39 cellular contexts compared by ENCODE assay signal in genomic region chr3:22765679-22766078, GRCh38.
"Had no signal": no experiment of that assay in that cellular context is flagged by ENCODE, and none has a peak within 500 bp of the region (broad histone marks: within the 10 kb centered on the region; RNA-seq: fewer than 3 reads in every experiment).

No MANE protein-coding gene starts in this region.

- ATAC-seq: activated naive CD4-positive, alpha-beta T cell treated with anti-CD3 and anti-CD28 coated beads, Interleukin-2, amount 50 U/mL, for 72 hours; activated naive CD8-positive, alpha-beta T cell treated with anti-CD3 and anti-CD28 coated beads, Interleukin-2, amount 50 U/mL, for 24 hours; activated T-cell treated with anti-CD3 and anti-CD28 coated beads, Interleukin-2, amount 50 U/mL, for 4 hours; activated T-cell treated with anti-CD3 and anti-CD28 coated beads, Interleukin-2, amount 50 U/mL, for 72 hours; activated T-helper 17 cell treated with anti-CD3 and anti-CD28 coated beads, Interleukin-2, amount 50 U/mL, for 72 hours; body of pancreas had no signal

- H3K9me3 Mint-ChIP-seq: activated T-helper 2 cell treated with anti-CD3 and anti-CD28 coated beads, Interferon-gamma antibody, Interleukin-2, Interleukin-4, amounts not matched to agents 10 μg/mL and 5 μg/mL and 100 μg/mL, durations not matched to agents 14 hours and 24 hours and 36 hours had no signal

- H3K4me3 Mint-ChIP-seq: activated naive CD4-positive, alpha-beta T cell treated with anti-CD3 and anti-CD28 coated beads for 36 hours; activated naive CD4-positive, alpha-beta T cell treated with anti-CD3 and anti-CD28 coated beads, Interleukin-2, amount 10 ng/mL, durations not matched to agents 7 days and 5 days; activated naive CD4-positive, alpha-beta T cell treated with anti-CD3 and anti-CD28 coated beads, Interleukin-2, amount 50 U/mL, for 24 hours; activated naive CD8-positive, alpha-beta T cell; activated naive CD8-positive, alpha-beta T cell treated with anti-CD3 and anti-CD28 coated beads for 36 hours; activated naive CD8-positive, alpha-beta T cell treated with anti-CD3 and anti-CD28 coated beads, Interleukin-2, amount 10 ng/mL, durations not matched to agents 7 days and 5 days; activated naive CD8-positive, alpha-beta T cell treated with anti-CD3 and anti-CD28 coated beads, Interleukin-2, amount 50 U/mL, for 24 hours; activated T-cell treated with anti-CD3 and anti-CD28 coated beads, Interleukin-2, amount 50 U/mL, for 24 hours; activated T-cell treated with anti-CD3 and anti-CD28 coated beads, Interleukin-2, amount 50 U/mL, for 4 hours; activated T-cell treated with anti-CD3 and anti-CD28 coated beads, Interleukin-2, amount 50 U/mL, for 72 hours; activated T-helper 1 cell treated with anti-CD3 and anti-CD28 coated beads, Interleukin-12 subunit alpha, Interleukin-12 subunit beta, Interleukin-2, Interleukin-4 antibody, amounts not matched to agents 30 ng/mL and 10 ng/mL and 1 ng/mL, durations not matched to agents 14 hours and 24 hours and 36 hours; activated T-helper 17 cell treated with anti-CD3 and anti-CD28 coated beads, Interleukin-2, amount 50 U/mL, for 72 hours; brain; central memory CD8-positive, alpha-beta T cell had no signal

- H3K27ac Mint-ChIP-seq: activated naive CD4-positive, alpha-beta T cell treated with anti-CD3 and anti-CD28 coated beads for 36 hours; activated naive CD4-positive, alpha-beta T cell treated with anti-CD3 and anti-CD28 coated beads, Interleukin-2, amount 10 ng/mL, durations not matched to agents 7 days and 5 days; activated naive CD4-positive, alpha-beta T cell treated with anti-CD3 and anti-CD28 coated beads, Interleukin-2, amount 50 U/mL, for 24 hours; activated naive CD4-positive, alpha-beta T cell treated with anti-CD3 and anti-CD28 coated beads, Interleukin-2, amount 50 U/mL, for 72 hours; activated naive CD8-positive, alpha-beta T cell; activated naive CD8-positive, alpha-beta T cell treated with anti-CD3 and anti-CD28 coated beads for 36 hours; activated naive CD8-positive, alpha-beta T cell treated with anti-CD3 and anti-CD28 coated beads, Interleukin-2, amount 10 ng/mL, durations not matched to agents 7 days and 5 days; activated naive CD8-positive, alpha-beta T cell treated with anti-CD3 and anti-CD28 coated beads, Interleukin-2, amount 50 U/mL, for 24 hours; activated T-cell treated with anti-CD3 and anti-CD28 coated beads, Interleukin-2, amount 50 U/mL, for 24 hours; activated T-cell treated with anti-CD3 and anti-CD28 coated beads, Interleukin-2, amount 50 U/mL, for 72 hours; activated T-helper 1 cell treated with anti-CD3 and anti-CD28 coated beads, Interleukin-12 subunit alpha, Interleukin-12 subunit beta, Interleukin-2, Interleukin-4 antibody, amounts not matched to agents 30 ng/mL and 10 ng/mL and 1 ng/mL, durations not matched to agents 14 hours and 24 hours and 36 hours; activated T-helper 17 cell treated with anti-CD3 and anti-CD28 coated beads, Interleukin-2, amount 50 U/mL, for 72 hours; activated T-helper 2 cell treated with anti-CD3 and anti-CD28 coated beads, Interferon-gamma antibody, Interleukin-2, Interleukin-4, amounts not matched to agents 10 μg/mL and 5 μg/mL and 100 μg/mL, durations not matched to agents 14 hours and 24 hours and 36 hours; brain had no signal

- DNase-seq: activated effector memory CD4-positive, alpha-beta T cell treated with anti-CD3 and anti-CD28 coated beads, Interleukin-2, amount 50 U/mL, for 16 hours; activated effector memory CD4-positive, alpha-beta T cell treated with Interleukin-2 at 50 U/mL for 16 hours; activated gamma-delta T cell; activated gamma-delta T cell treated with Interleukin-2 at 50 U/mL for 16 hours; activated naive CD4-positive, alpha-beta T cell; activated naive CD4-positive, alpha-beta T cell treated with anti-CD3 and anti-CD28 coated beads for 36 hours; activated naive CD4-positive, alpha-beta T cell treated with anti-CD3 and anti-CD28 coated beads, Interleukin-2, amount 10 ng/mL, durations not matched to agents 7 days and 5 days; activated naive CD4-positive, alpha-beta T cell treated with anti-CD3 and anti-CD28 coated beads, Interleukin-2, amount 50 U/mL, for 16 hours; activated naive CD4-positive, alpha-beta T cell treated with Interleukin-2 at 50 U/mL for 16 hours; activated naive CD8-positive, alpha-beta T cell treated with anti-CD3 and anti-CD28 coated beads for 36 hours; activated naive CD8-positive, alpha-beta T cell treated with anti-CD3 and anti-CD28 coated beads, Interleukin-2, amount 10 ng/mL, durations not matched to agents 7 days and 5 days; activated naive CD8-positive, alpha-beta T cell treated with anti-CD3 and anti-CD28 coated beads, Interleukin-2, amount 50 U/mL, for 24 hours; activated T-cell treated with anti-CD3 and anti-CD28 coated beads, Interleukin-2, amount 50 U/mL, for 24 hours; activated T-cell treated with anti-CD3 and anti-CD28 coated beads, Interleukin-2, amount 50 U/mL, for 4 hours; activated T-cell treated with anti-CD3 and anti-CD28 coated beads, Interleukin-2, amount 50 U/mL, for 48 hours; activated T-cell treated with anti-CD3 and anti-CD28 coated beads, Interleukin-2, amount 50 U/mL, for 72 hours; adrenal gland; amniotic stem cell; amygdala; anterior cingulate cortex; aorta; body of pancreas; brain microvascular endothelial cell; caudate nucleus; central memory CD4-positive, alpha-beta T cell; cerebellar nuclear complex had no signal

- H3K27ac ChIP-seq: adrenal gland, ascending aorta, body of pancreas, brain microvascular endothelial cell, breast epithelium, cardiac muscle cell had no signal

- H3K36me3 Mint-ChIP-seq: activated naive CD4-positive, alpha-beta T cell treated with anti-CD3 and anti-CD28 coated beads, Interleukin-2, amount 10 ng/mL, durations not matched to agents 7 days and 5 days; activated naive CD4-positive, alpha-beta T cell treated with anti-CD3 and anti-CD28 coated beads, Interleukin-2, amount 50 U/mL, for 24 hours; activated naive CD4-positive, alpha-beta T cell treated with anti-CD3 and anti-CD28 coated beads, Interleukin-2, amount 50 U/mL, for 72 hours; activated naive CD8-positive, alpha-beta T cell; activated naive CD8-positive, alpha-beta T cell treated with anti-CD3 and anti-CD28 coated beads for 36 hours; activated naive CD8-positive, alpha-beta T cell treated with anti-CD3 and anti-CD28 coated beads, Interleukin-2, amount 10 ng/mL, durations not matched to agents 7 days and 5 days; brain had no signal

- H3K4me1 ChIP-seq: adrenal gland, ascending aorta, body of pancreas, breast epithelium had no signal

- FAIRE-seq: astrocyte, bronchial epithelial cell had no signal

- H3K36me3 ChIP-seq: adrenal gland, ascending aorta, brain microvascular endothelial cell, breast epithelium, cardiac muscle cell had no signal

- H3K4me1 Mint-ChIP-seq: activated naive CD4-positive, alpha-beta T cell treated with anti-CD3 and anti-CD28 coated beads, Interleukin-2, amount 10 ng/mL, durations not matched to agents 7 days and 5 days; activated naive CD4-positive, alpha-beta T cell treated with anti-CD3 and anti-CD28 coated beads, Interleukin-2, amount 50 U/mL, for 24 hours; activated naive CD8-positive, alpha-beta T cell treated with anti-CD3 and anti-CD28 coated beads for 36 hours; activated naive CD8-positive, alpha-beta T cell treated with anti-CD3 and anti-CD28 coated beads, Interleukin-2, amount 10 ng/mL, durations not matched to agents 7 days and 5 days; activated naive CD8-positive, alpha-beta T cell treated with anti-CD3 and anti-CD28 coated beads, Interleukin-2, amount 50 U/mL, for 24 hours; activated T-helper 17 cell treated with anti-CD3 and anti-CD28 coated beads, Interleukin-2, amount 50 U/mL, for 72 hours; brain; central memory CD8-positive, alpha-beta T cell had no signal

- H3K27me3 ChIP-seq: adrenal gland, ascending aorta, body of pancreas, brain microvascular endothelial cell, breast epithelium had no signal

- H3K4me3 ChIP-seq: adrenal gland, ascending aorta, body of pancreas, breast epithelium, cardiac muscle cell had no signal

- H3K9me3 ChIP-seq: adrenal gland, ascending aorta, body of pancreas, breast epithelium had no signal

- H3K27me3 Mint-ChIP-seq: activated naive CD4-positive, alpha-beta T cell treated with anti-CD3 and anti-CD28 coated beads, Interleukin-2, amount 10 ng/mL, durations not matched to agents 7 days and 5 days; activated naive CD4-positive, alpha-beta T cell treated with anti-CD3 and anti-CD28 coated beads, Interleukin-2, amount 50 U/mL, for 24 hours; activated naive CD8-positive, alpha-beta T cell; activated naive CD8-positive, alpha-beta T cell treated with anti-CD3 and anti-CD28 coated beads, Interleukin-2, amount 10 ng/mL, durations not matched to agents 7 days and 5 days; activated naive CD8-positive, alpha-beta T cell treated with anti-CD3 and anti-CD28 coated beads, Interleukin-2, amount 50 U/mL, for 24 hours; activated T-cell treated with anti-CD3 and anti-CD28 coated beads, Interleukin-2, amount 50 U/mL, for 24 hours; activated T-helper 17 cell treated with anti-CD3 and anti-CD28 coated beads, Interleukin-2, amount 50 U/mL, for 72 hours; brain; central memory CD8-positive, alpha-beta T cell had no signal
